13 cellular contexts compared by ENCODE assay signal in the genomic region with DNA sequence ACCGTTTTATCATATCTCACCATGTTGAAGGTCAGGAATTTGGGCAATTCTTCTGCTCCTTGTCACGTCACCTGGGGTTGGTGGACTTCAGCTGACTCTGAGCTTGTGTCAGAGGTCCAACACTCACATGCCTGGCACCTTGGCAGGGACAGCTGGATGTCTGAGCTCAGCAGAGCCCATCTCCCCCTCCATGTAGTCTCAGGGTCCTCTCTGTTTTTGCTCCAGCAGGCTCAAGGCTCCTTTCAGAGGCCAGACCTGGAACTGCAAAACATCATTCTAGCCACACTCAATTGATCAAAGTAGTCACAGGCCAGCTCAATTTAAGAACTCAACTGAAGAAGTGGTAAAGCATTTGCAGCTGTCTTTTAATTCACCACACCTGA. TPM values are rescaled to one million over a fixed set of nuclear protein-coding genes. Genes with fewer than 3 reads are reported as not detected.
DNase-seq lines count a peak whose midpoint lies in the region; ATAC-seq and TF ChIP-seq lines count a peak whose summit lies in the region.
"Had no signal": no experiment of that assay in that cellular context is flagged by ENCODE, and none has a peak within 500 bp of the region (broad histone marks: within the 10 kb centered on the region; RNA-seq: fewer than 3 reads in every experiment).

No MANE protein-coding gene starts in this region.

- ATAC-seq in HG02852 (IDR thresholded peaks at IDR 0.05; ENCODE audit: unreplicated experiment) (peak; percentile 58), omental fat pad (ENCODE audit: low FRiP score) (no peak)
- ATAC-seq: activated CD8-positive, alpha-beta T cell treated with anti-CD3 and anti-CD28 coated beads, Interleukin-2, amount 10 ng/mL, durations not matched to agents 7 days and 5 days had no signal

- H3K4me3 ChIP-seq in GM12875 (ENCODE audit: low read depth, low read length) (no peak overlapping the region), astrocyte of the spinal cord (ENCODE audit: low read depth, low read length) (no peak overlapping the region)

- no peak for DNase-seq in astrocyte of the spinal cord (ENCODE audit: low read depth, low spot score)
- DNase-seq in Ammon's horn (ENCODE audit: low spot score), result no peak
- DNase-seq in omental fat pad (ENCODE audit: low spot score), result no peak
- DNase-seq in GDM1 (lab: John Stamatoyannopoulos, UW), result no peak
- DNase-seq: activated CD8-positive, alpha-beta T cell treated with anti-CD3 and anti-CD28 coated beads, Interleukin-2, amount 10 ng/mL, durations not matched to agents 7 days and 5 days; activated effector memory CD4-positive, alpha-beta T cell treated with Interleukin-2 at 50 U/mL for 16 hours; CD4-positive, CD25-positive, alpha-beta regulatory T cell; NCI-H1105; NCI-H510A; nephron progenitor cell had no signal

- H3K4me3 Mint-ChIP-seq in nephron, result no peak overlapping the region
- H3K4me3 Mint-ChIP-seq: activated CD8-positive, alpha-beta T cell treated with anti-CD3 and anti-CD28 coated beads, Interleukin-2, amount 10 ng/mL, durations not matched to agents 7 days and 5 days; CD4-positive, CD25-positive, alpha-beta regulatory T cell; nephron progenitor cell had no signal

- no peaks in the 10 kb centered on the region for H3K9me3 Mint-ChIP-seq in nephron
- H3K9me3 Mint-ChIP-seq: nephron progenitor cell had no signal

- in situ Hi-C loops in astrocyte of the spinal cord (cut with HindIII; ENCODE audit: low sequenced_read_pairs), result no loop called here

- H3K4me1 Mint-ChIP-seq in nephron, result peaks cover 28% of the 10 kb centered on the region
- H3K4me1 Mint-ChIP-seq: CD4-positive, CD25-positive, alpha-beta regulatory T cell; nephron progenitor cell had no signal

- 0 out of 2 replicates have a peak, but pooled peaks have one; percentile 32 for TF ChIP-seq CTCF in GM12875 (IDR thresholded peaks at IDR 0.05; ENCODE audit: borderline replicate concordance, insufficient read depth, low read depth, low read length)
- TF ChIP-seq CTCF in astrocyte of the spinal cord (IDR thresholded peaks at IDR 0.05; ENCODE audit: low read depth, low read length), result peak; percentile 3
- no peak for TF ChIP-seq CTCF in nephron (IDR thresholded peaks at IDR 0.05; ENCODE audit: unreplicated experiment in 3 of 3)
- no peak for TF ChIP-seq CTCF in omental fat pad (IDR thresholded peaks at IDR 0.05)

- H3K27me3 Mint-ChIP-seq in nephron (ENCODE audit: low read depth), result no peaks in the 10 kb centered on the region

- peak overlapping the region in 2 of 3 experiments; percentile 56 to 63 for H3K27ac Mint-ChIP-seq in nephron
- H3K27ac Mint-ChIP-seq: activated CD8-positive, alpha-beta T cell treated with anti-CD3 and anti-CD28 coated beads, Interleukin-2, amount 10 ng/mL, durations not matched to agents 7 days and 5 days; CD4-positive, CD25-positive, alpha-beta regulatory T cell; nephron progenitor cell had no signal

- peaks cover 58% of the 10 kb centered on the region for H3K36me3 Mint-ChIP-seq in nephron (ENCODE audit: low read depth)
- H3K36me3 Mint-ChIP-seq: CD4-positive, CD25-positive, alpha-beta regulatory T cell had no signal

RNA-seq across cellular contexts. Expression of a gene that starts 45.4 kb away (rescaled TPM):
- 10 to 100 TPM in 1 of 4 donors, 1 to 10 TPM in 3; 3.5 to 10.6 (median 7.0) TPM for total RNA-seq in omental fat pad
- total RNA-seq: activated CD8-positive, alpha-beta T cell treated with anti-CD3 and anti-CD28 coated beads, Interleukin-2, amount 10 ng/mL, durations not matched to agents 7 days and 5 days; CD4-positive, CD25-positive, alpha-beta regulatory T cell had no signal

Comparison
In these comparisons a context has a peak if more than half of its experiments do, and no peak if none do; other contexts are left out.
1. CTCF ChIP-seq: peak in GM12875 (single experiment) and astrocyte of the spinal cord (single experiment); none in nephron (0 of 3) and omental fat pad (0 of 3).